Comparison of ENCODE assay signal across 32 cellular contexts in the genomic region with DNA sequence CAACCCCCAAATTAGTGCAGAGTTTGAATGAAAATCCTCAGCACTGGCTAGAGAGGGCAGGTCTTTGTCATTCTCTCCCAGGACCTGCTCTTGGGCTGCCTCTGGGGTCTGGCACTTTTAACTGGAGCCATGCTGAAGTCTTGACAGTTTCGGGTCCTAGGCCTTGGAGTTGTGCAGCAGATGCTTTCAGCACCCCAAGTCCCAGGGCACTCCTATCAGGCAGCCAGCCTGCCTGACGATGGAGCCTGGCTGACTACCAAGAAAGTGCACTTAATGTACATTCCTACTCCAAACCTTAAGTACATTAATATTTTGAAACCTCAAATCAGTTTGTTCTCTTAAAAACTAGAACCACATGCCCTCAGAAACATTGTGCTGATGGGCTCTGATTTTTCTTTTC.
"Had no signal": no experiment of that assay in that cellular context is flagged by ENCODE, and none has a peak within 500 bp of the region (broad histone marks: within the 10 kb centered on the region; RNA-seq: fewer than 3 reads in every experiment).

No MANE protein-coding gene starts in this region.

- DNase-seq: activated B cell treated with CpG ODN at 0.5 μM for 24 hours; activated CD4-positive, alpha-beta memory T cell treated with anti-CD3 and anti-CD28 coated beads for 36 hours; activated CD4-positive, alpha-beta T cell treated with anti-CD3 and anti-CD28 coated beads for 4 hours; activated CD4-positive, alpha-beta T cell treated with anti-CD3 and anti-CD28 coated beads, Interleukin-2, amount 10 ng/mL, durations not matched to agents 24 days and 14 days; activated CD4-positive, alpha-beta T cell treated with anti-CD3 and anti-CD28 coated beads, Interleukin-2, amount 50 U/mL, for 1 hour; activated CD4-positive, alpha-beta T cell treated with anti-CD3 and anti-CD28 coated beads, Interleukin-2, amount 50 U/mL, for 4 hours; activated CD4-positive, CD25-positive, alpha-beta regulatory T cell treated with anti-CD3 and anti-CD28 coated beads, Interleukin-2, amount 50 U/mL, for 72 hours; activated CD8-positive, alpha-beta memory T cell treated with anti-CD3 and anti-CD28 coated beads, Interleukin-2, amount 50 U/mL, for 4 hours; activated CD8-positive, alpha-beta T cell treated with anti-CD3 and anti-CD28 coated beads for 36 hours; activated effector memory CD4-positive, alpha-beta T cell treated with anti-CD3 and anti-CD28 coated beads, Interleukin-2, amount 50 U/mL, for 16 hours; activated gamma-delta T cell treated with Interleukin-2 at 50 U/mL for 16 hours; activated naive CD4-positive, alpha-beta T cell; activated naive CD4-positive, alpha-beta T cell treated with anti-CD3 and anti-CD28 coated beads for 36 hours; activated naive CD4-positive, alpha-beta T cell treated with anti-CD3 and anti-CD28 coated beads, Interleukin-2, amount 50 U/mL, for 16 hours; activated naive CD8-positive, alpha-beta T cell treated with anti-CD3 and anti-CD28 coated beads for 36 hours; activated T-cell treated with anti-CD3 and anti-CD28 coated beads for 4 hours; activated T-cell treated with anti-CD3 and anti-CD28 coated beads, Interleukin-2, amount 50 U/mL, for 1 hour; activated T-cell treated with anti-CD3 and anti-CD28 coated beads, Interleukin-2, amount 50 U/mL, for 4 hours; activated T-cell treated with anti-CD3 and anti-CD28 coated beads, Interleukin-2, amount 50 U/mL, for 72 hours; adrenal gland; amniotic stem cell; aorta; body of pancreas; brain microvascular endothelial cell; central memory CD4-positive, alpha-beta T cell; T-helper 1 cell; T-helper 2 cell; T-helper 9 cell had no signal

- H3K4me1 ChIP-seq: adrenal gland, body of pancreas, breast epithelium had no signal

- H3K36me3 ChIP-seq: adrenal gland, brain microvascular endothelial cell, breast epithelium had no signal

- H3K27me3 ChIP-seq: adrenal gland, body of pancreas, brain microvascular endothelial cell, breast epithelium had no signal

- ATAC-seq: activated CD8-positive, alpha-beta T cell treated with anti-CD3 and anti-CD28 coated beads for 36 hours; activated naive CD4-positive, alpha-beta T cell treated with anti-CD3 and anti-CD28 coated beads, Interleukin-2, amount 50 U/mL, for 72 hours; activated T-cell treated with anti-CD3 and anti-CD28 coated beads, Interleukin-2, amount 50 U/mL, for 4 hours; activated T-cell treated with anti-CD3 and anti-CD28 coated beads, Interleukin-2, amount 50 U/mL, for 72 hours; activated T-helper 17 cell treated with anti-CD3 and anti-CD28 coated beads, Interleukin-2, amount 50 U/mL, for 72 hours; body of pancreas had no signal

- H3K4me3 ChIP-seq: adrenal gland, body of pancreas, breast epithelium had no signal

- H3K9me3 ChIP-seq: adrenal gland, body of pancreas, breast epithelium had no signal

- H3K27ac ChIP-seq: adrenal gland, body of pancreas, brain microvascular endothelial cell, breast epithelium, VCaP had no signal
